24 cellular contexts compared by ENCODE assay signal in genomic region chr13:80452279-80452678, GRCh38.
"Had no signal": no experiment of that assay in that cellular context is flagged by ENCODE, and none has a peak within 500 bp of the region (broad histone marks: within the 10 kb centered on the region; RNA-seq: fewer than 3 reads in every experiment).

No MANE protein-coding gene starts in this region.

- H3K27ac ChIP-seq: dorsolateral prefrontal cortex, epithelial cell of prostate, esophagus muscularis mucosa, gastroesophageal sphincter, neutrophil, psoas muscle, right lobe of liver, suprapubic skin, thyroid gland, uterus had no signal

- ATAC-seq: gastroesophageal sphincter; left colon; left ventricle myocardium superior; naive thymus-derived CD4-positive, alpha-beta T cell; psoas muscle; stimulated activated effector memory CD8-positive, alpha-beta T cell treated with anti-CD3 and anti-CD28 coated beads, Interleukin-12 subunit alpha, Interleukin-12 subunit beta, amount 100 ng/mL, for 72 hours; stimulated activated naive CD8-positive, alpha-beta T cell treated with anti-CD3 and anti-CD28 coated beads, Interleukin-15, Interleukin-2, amounts not matched to agents 100 U/mL and 50 U/mL, for 24 hours had no signal

- H3K4me1 ChIP-seq: gastroesophageal sphincter, suprapubic skin, thyroid gland, uterus had no signal

- H3K9me3 ChIP-seq: esophagus muscularis mucosa, gastroesophageal sphincter, neutrophil, psoas muscle, right lobe of liver, suprapubic skin, thyroid gland, uterus had no signal

- DNase-seq: cortex of kidney; dorsolateral prefrontal cortex; effector memory CD4-positive, alpha-beta T cell; glutamatergic neuron; left colon; left ventricle myocardium superior; mesendoderm; naive thymus-derived CD4-positive, alpha-beta T cell; nephron progenitor cell; psoas muscle; retina; right lobe of liver; stimulated activated CD4-positive, alpha-beta T cell treated with anti-CD3 and anti-CD28 coated beads, Interleukin-4, amount 100 ng/mL, for 1 hour; stimulated activated CD8-positive, alpha-beta memory T cell treated with anti-CD3 and anti-CD28 coated beads, Interleukin-4, amount 100 ng/mL, for 48 hours; stimulated activated naive CD8-positive, alpha-beta T cell treated with anti-CD3 and anti-CD28 coated beads, Interleukin-15, Interleukin-2, amounts not matched to agents 100 U/mL and 50 U/mL, for 24 hours; thyroid gland; uterus had no signal

- H3K4me3 ChIP-seq: dorsolateral prefrontal cortex, esophagus muscularis mucosa, gastroesophageal sphincter, lung, psoas muscle, right lobe of liver, suprapubic skin, thyroid gland, uterus had no signal

- H3K27me3 ChIP-seq: dorsolateral prefrontal cortex, esophagus muscularis mucosa, neutrophil, right lobe of liver, suprapubic skin, thyroid gland, uterus had no signal

- H3K36me3 ChIP-seq: esophagus muscularis mucosa, gastroesophageal sphincter, neutrophil, right lobe of liver, suprapubic skin, thyroid gland, uterus had no signal
